In the genomic region with DNA sequence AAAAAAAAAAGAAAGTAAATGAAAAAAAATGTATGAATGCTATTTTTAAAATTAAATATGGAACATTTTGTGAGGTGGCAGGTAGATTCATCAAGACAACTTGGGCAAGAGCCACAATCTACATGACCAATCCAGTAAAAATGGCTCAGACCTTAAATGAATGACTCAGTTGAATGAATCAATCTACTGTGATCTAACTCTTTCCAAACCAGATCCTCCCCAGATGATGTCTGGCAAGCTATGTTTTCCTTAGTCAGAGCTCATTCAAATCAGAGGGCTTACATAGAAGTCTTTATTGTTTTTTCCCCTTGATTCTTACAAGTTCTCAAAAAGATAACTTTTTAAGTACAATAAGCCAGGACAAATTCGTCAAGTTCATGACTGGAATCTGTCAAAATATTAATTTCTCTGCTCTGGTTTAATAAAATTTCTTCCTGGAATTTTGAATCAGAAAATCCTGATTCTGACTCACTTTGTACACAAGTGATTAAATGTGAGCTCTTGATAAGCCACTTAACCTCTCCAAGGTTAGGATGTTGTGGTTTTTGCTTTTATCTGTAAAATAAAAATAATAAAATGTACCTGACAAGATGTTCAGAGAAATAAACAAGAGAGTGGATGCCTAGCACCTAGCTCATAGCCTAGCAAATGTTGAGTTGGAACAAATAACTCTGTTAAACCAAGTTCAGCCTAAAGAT, we compare ENCODE assay signal across 16 cellular contexts.
A peak's percentile ranks its signal among the peaks of the same experiment; 100 is the strongest.
DNase-seq lines count a peak whose midpoint lies in the region; ATAC-seq and TF ChIP-seq lines count a peak whose summit lies in the region.
"Had no signal": no experiment of that assay in that cellular context is flagged by ENCODE, and none has a peak within 500 bp of the region (broad histone marks: within the 10 kb centered on the region; RNA-seq: fewer than 3 reads in every experiment).

No MANE protein-coding gene starts in this region.

- DNase-seq in AG09309 (ENCODE audit: low read depth): peak; percentile 14
- peak; percentile 76 for DNase-seq in M059J (ENCODE audit: low read depth)
- DNase-seq in brain pericyte (ENCODE audit: low read depth, low spot score): peak; percentile 0
- no peak for DNase-seq in left lung
- no peak for DNase-seq in heart right ventricle
- DNase-seq in occipital lobe (lab: John Stamatoyannopoulos, UW): no peak
- DNase-seq in vagina (ENCODE audit: extremely low spot score in 2 of 2): no peak
- DNase-seq: activated CD8-positive, alpha-beta memory T cell treated with anti-CD3 and anti-CD28 coated beads, Interleukin-2, amount 50 U/mL, for 48 hours; activated naive CD4-positive, alpha-beta T cell treated with anti-CD3 and anti-CD28 coated beads, Interleukin-2, amount 10 ng/mL, durations not matched to agents 7 days and 5 days; Kasumi-1; left colon; NCI-H187 treated with DMSO at 0.1 percent for 48 hours; NCI-H524 had no signal

- H3K4me1 ChIP-seq in left lung (no peaks in the 10 kb centered on the region), heart right ventricle (no peaks in the 10 kb centered on the region), vagina (no peaks in the 10 kb centered on the region)
- H3K4me1 ChIP-seq: suprapubic skin had no signal

- H3K9me3 ChIP-seq in left lung (no peaks in the 10 kb centered on the region), heart right ventricle (no peaks in the 10 kb centered on the region), vagina (no peaks in the 10 kb centered on the region)
- H3K9me3 ChIP-seq: suprapubic skin had no signal

- TF ChIP-seq POLR2A in vagina (IDR thresholded peaks at IDR 0.05): no peak

- TF ChIP-seq CTCF in AG09309 (IDR thresholded peaks at IDR 0.05; ENCODE audit: control insufficient read depth, insufficient read depth, low read depth, low read length, missing control alignments) (no peak), left lung (IDR thresholded peaks at IDR 0.05) (no peak), heart right ventricle (IDR thresholded peaks at IDR 0.05) (no peak), vagina (IDR thresholded peaks at IDR 0.05) (no peak)

- H3K27me3 ChIP-seq in left lung (no peaks in the 10 kb centered on the region), heart right ventricle (no peaks in the 10 kb centered on the region), vagina (no peaks in the 10 kb centered on the region)
- H3K27me3 ChIP-seq: suprapubic skin had no signal

- H3K4me3 ChIP-seq in AG09309 (ENCODE audit: control insufficient read depth, low read depth, low read length): no peak overlapping the region
- no peak overlapping the region for H3K4me3 ChIP-seq in left lung
- H3K4me3 ChIP-seq in heart right ventricle: no peak overlapping the region
- H3K4me3 ChIP-seq in vagina: no peak overlapping the region
- H3K4me3 ChIP-seq: suprapubic skin had no signal

- H3K36me3 ChIP-seq in left lung (no peaks in the 10 kb centered on the region), heart right ventricle (no peaks in the 10 kb centered on the region), vagina (no peaks in the 10 kb centered on the region)
- H3K36me3 ChIP-seq: suprapubic skin had no signal

- WGBS in heart right ventricle, 2 donors: 46 to 48% methylated on average over 1 of the region's 1 CpG

- no peak overlapping the region for H3K27ac ChIP-seq in left lung
- H3K27ac ChIP-seq in heart right ventricle: no peak overlapping the region
- H3K27ac ChIP-seq in vagina: no peak overlapping the region
- H3K27ac ChIP-seq: HL-60, suprapubic skin had no signal

- ATAC-seq in left lung (peak; percentile 46), heart right ventricle (no peak), GM21786 (IDR thresholded peaks at IDR 0.05; ENCODE audit: unreplicated experiment) (no peak)
- ATAC-seq: left colon had no signal

- intact Hi-C loops in left lung (cut with DNase I): no loop called here
- intact Hi-C loops in heart right ventricle (cut with DNase I): no loop called here
- intact Hi-C loops in vagina (cut with DNase I): no loop called here

Comparison
In these comparisons a context has a peak if more than half of its experiments do, and no peak if none do; other contexts are left out.
1. DNase-seq: peak in AG09309 (single experiment), M059J (single experiment) and brain pericyte (single experiment); none in left lung (0 of 2), heart right ventricle (0 of 2), occipital lobe (single experiment) and vagina (0 of 2).